ENCODE assay signal across 10 cellular contexts in the genomic region with DNA sequence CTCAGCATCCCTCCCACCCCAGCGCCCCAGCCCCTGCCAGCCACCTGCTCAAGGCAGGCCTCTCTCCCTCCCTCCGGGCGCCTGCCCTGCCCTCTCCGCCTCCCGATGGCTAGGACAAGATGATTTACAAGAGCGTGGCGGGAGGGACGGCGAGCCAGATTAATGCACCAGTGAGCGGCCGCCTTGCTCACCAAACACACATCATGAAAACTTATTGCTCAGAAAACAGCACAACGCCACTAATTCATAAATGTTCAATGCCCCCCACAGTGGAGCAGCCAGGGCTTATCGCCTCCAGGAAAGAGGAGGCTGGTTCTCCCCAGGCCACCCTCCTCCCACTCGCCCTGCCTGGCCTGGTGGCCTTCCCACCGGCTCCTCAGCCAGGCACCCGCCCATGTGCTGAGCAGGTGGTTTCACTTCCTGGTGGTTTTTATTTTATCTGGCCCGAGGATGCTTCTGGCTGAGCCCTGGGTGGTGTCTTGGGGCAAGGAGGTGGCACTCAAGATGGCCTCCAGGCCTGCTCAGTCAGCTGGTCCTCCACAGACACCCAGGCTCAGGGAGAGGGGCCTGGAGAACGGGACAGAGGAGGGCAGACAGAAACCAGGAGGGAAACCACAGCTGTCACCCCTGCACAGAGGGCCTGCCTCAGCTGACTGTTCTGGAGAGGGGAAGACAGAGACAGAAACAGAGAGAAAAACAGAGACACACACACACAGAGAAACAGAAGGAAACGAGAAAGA.
A peak's percentile ranks its signal among the peaks of the same experiment; 100 is the strongest.
DNase-seq lines count a peak whose midpoint lies in the region; ATAC-seq and TF ChIP-seq lines count a peak whose summit lies in the region.
"Had no signal": no experiment of that assay in that cellular context is flagged by ENCODE, and none has a peak within 500 bp of the region (broad histone marks: within the 10 kb centered on the region; RNA-seq: fewer than 3 reads in every experiment).

No MANE protein-coding gene starts in this region.

- TF ChIP-seq CTCF in GM13977 (IDR thresholded peaks at IDR 0.05; ENCODE audit: extremely low read depth, insufficient read depth, missing control alignments) = no peak
- no peak for TF ChIP-seq CTCF in mucosa of descending colon (IDR thresholded peaks at IDR 0.05)
- no peak for TF ChIP-seq CTCF in right lobe of liver (IDR thresholded peaks at IDR 0.05)
- TF ChIP-seq CTCF in hepatocyte (IDR thresholded peaks at IDR 0.05; ENCODE audit: poor library complexity) = no peak

- H3K36me3 ChIP-seq in mucosa of descending colon (ENCODE audit: low read depth) = no peaks in the 10 kb centered on the region
- no peaks in the 10 kb centered on the region for H3K36me3 ChIP-seq in right lobe of liver
- H3K36me3 ChIP-seq in hepatocyte (replicated peaks; ENCODE audit: insufficient read depth, low read depth) = no peaks in the 10 kb centered on the region
- H3K36me3 ChIP-seq: tibial artery had no signal

- TF ChIP-seq POLR2A in right lobe of liver (IDR thresholded peaks at IDR 0.05) = no peak

- no peaks in the 10 kb centered on the region for H3K9me2 ChIP-seq in hepatocyte (replicated peaks; ENCODE audit: insufficient read depth)

- no peaks in the 10 kb centered on the region for H3K9me3 ChIP-seq in mucosa of descending colon
- no peaks in the 10 kb centered on the region for H3K9me3 ChIP-seq in right lobe of liver
- H3K9me3 ChIP-seq in hepatocyte (ENCODE audit: low read depth) = no peaks in the 10 kb centered on the region
- H3K9me3 ChIP-seq: tibial artery had no signal

- DNase-seq in GM13977 (ENCODE audit: low spot score) (peak; percentile 66), NOMO-1 treated with dmso at 0.1 percent for 144 hours (lab: John Stamatoyannopoulos, UW; ENCODE audit: unreplicated experiment) (peak; percentile 54), mucosa of descending colon (peak; percentile 40 to 69 (median 50)), right lobe of liver (no peak), G401 (ENCODE audit: low spot score) (no peak), cortex of kidney (lab: John Stamatoyannopoulos, UW) (no peak), hepatocyte (ENCODE audit: low spot score) (no peak)

- no peak overlapping the region for H3K4me3 ChIP-seq in mucosa of descending colon
- no peak overlapping the region for H3K4me3 ChIP-seq in right lobe of liver
- no peak overlapping the region for H3K4me3 ChIP-seq in hepatocyte
- H3K4me3 ChIP-seq: dorsolateral prefrontal cortex, tibial artery had no signal

- H4K20me1 ChIP-seq in hepatocyte (ENCODE audit: insufficient read depth, poor library complexity, severe bottlenecking) = no peaks in the 10 kb centered on the region

- H3K4me1 ChIP-seq in mucosa of descending colon (ENCODE audit: low read depth) (no peaks in the 10 kb centered on the region), right lobe of liver (peaks cover 0 to 9% (median 4%) of the 10 kb centered on the region in 4 donors), hepatocyte (ENCODE audit: insufficient read depth) (no peaks in the 10 kb centered on the region)

- in situ Hi-C loops in GM13977 (cut with MboI; ENCODE audit: low pct_unique_long_range_greater_than_20kb, low sequenced_read_pairs, unreplicated experiment) = no loop called here
- in situ Hi-C loops in G401 (cut with HindIII; ENCODE audit: low sequenced_read_pairs) = no loop called here

- WGBS in right lobe of liver (ENCODE audit: insufficient coverage, low coverage, low lambda C conversion rate, missing lambda C conversion rate) = 66% methylated on average over 5 of the region's 19 CpGs
- whole genome bisulfite sequencing in hepatocyte (ENCODE audit: low lambda C conversion rate, missing lambda C conversion rate) = 83% methylated on average over 18 of the region's 19 CpGs

- H2AFZ ChIP-seq in hepatocyte = no peak overlapping the region

- H3K4me2 ChIP-seq in hepatocyte = no peak overlapping the region

- H3K27me3 ChIP-seq in right lobe of liver = no peaks in the 10 kb centered on the region
- H3K27me3 ChIP-seq in hepatocyte = no peaks in the 10 kb centered on the region
- H3K27me3 ChIP-seq: tibial artery had no signal

- H3K27ac ChIP-seq in right lobe of liver = no peak overlapping the region
- no peak overlapping the region for H3K27ac ChIP-seq in hepatocyte
- H3K27ac ChIP-seq: dorsolateral prefrontal cortex, tibial artery had no signal

- intact Hi-C loops in mucosa of descending colon (cut with DNase I, micrococcal nuclease) = no loop called here
- intact Hi-C loops in right lobe of liver (cut with DNase I) = no loop called here

- no peaks in the 10 kb centered on the region for H3K79me2 ChIP-seq in hepatocyte

- ATAC-seq in GM21576 (IDR thresholded peaks at IDR 0.05; ENCODE audit: unreplicated experiment) = peak; percentile 44
- ATAC-seq in mucosa of descending colon = peak; percentile 61
- ATAC-seq in right lobe of liver = no peak

Comparison
In these comparisons a context has a peak if more than half of its experiments do, and no peak if none do; other contexts are left out.
1. DNase-seq: peak in GM13977 (single experiment), NOMO-1 treated with dmso at 0.1 percent for 144 hours (single experiment) and mucosa of descending colon (3 of 3); none in right lobe of liver (0 of 3), G401 (single experiment), cortex of kidney (single experiment) and hepatocyte (single experiment).
2. ATAC-seq: peak in GM21576 (single experiment) and mucosa of descending colon (single experiment); none in right lobe of liver (0 of 4).